In genomic region chr4:87391783-87392054, GRCh38 we compare ENCODE assay signal across 8 cellular contexts. TPM values are rescaled to one million over a fixed set of nuclear protein-coding genes. Genes with fewer than 3 reads are reported as not detected.
DNase-seq lines count a peak whose midpoint lies in the region; TF ChIP-seq lines count a peak whose summit lies in the region.

No MANE protein-coding gene starts in this region.

- H3K79me2 ChIP-seq in KMS-11 (ENCODE audit: insufficient read depth, low read depth), result peaks cover 41% of the 10 kb centered on the region

- H3K27me3 ChIP-seq in KMS-11 (ENCODE audit: insufficient read depth, low read depth), result no peaks in the 10 kb centered on the region
- H3K27me3 ChIP-seq in muscle layer of duodenum (ENCODE audit: low read depth, low read length), result no peaks in the 10 kb centered on the region

- TF ChIP-seq CTCF in AG04449 (IDR thresholded peaks at IDR 0.05; ENCODE audit: insufficient read depth, low read length, missing control alignments) (no peak), KMS-11 (conservative IDR thresholded peaks at IDR 0.05; ENCODE audit: low read depth, low read length) (no peak), choroid plexus epithelial cell (conservative IDR thresholded peaks at IDR 0.05; ENCODE audit: low read depth, low read length) (no peak)

- peak overlapping the region; percentile 82 for H3K4me2 ChIP-seq in KMS-11

- peaks cover 0 to 3% of the 10 kb centered on the region in 2 donors for H3K9me3 ChIP-seq in muscle layer of duodenum (ENCODE audit: control insufficient read depth in 1 of 2, low read length in 2 of 2)

- H3K36me3 ChIP-seq in KMS-11 (ENCODE audit: insufficient read depth), result no peaks in the 10 kb centered on the region
- H3K36me3 ChIP-seq in muscle layer of duodenum (ENCODE audit: control insufficient read depth in 1 of 2, insufficient read depth in 2 of 2, low read length in 2 of 2), result no peaks in the 10 kb centered on the region

- POLR2A ChIA-PET in AG04449 (lab: Yijun Ruan, JAX), result interaction anchor here (0.6 to 2.0 kb wide), 5 partner anchors 9 to 857 kb away, joined by 3 to 16 read pairs (median 4); partner anchors contain the start of gene NUDT9

- H3K4me3 ChIP-seq in AG04449 (ENCODE audit: low read depth, low read length) (peak overlapping the region; percentile 59), KMS-11 (IDR thresholded peaks at IDR 0.05; ENCODE audit: insufficient read depth, low read depth, low read length) (peak overlapping the region; percentile 91), choroid plexus epithelial cell (ENCODE audit: low read depth, low read length) (peak overlapping the region; percentile 74), muscle layer of duodenum (ENCODE audit: low read depth in 1 of 2, low read length in 2 of 2) (peak overlapping the region; percentile 82 to 99)

- H3K27ac ChIP-seq in KMS-11 (peak overlapping the region; percentile 72; the same call in 1 of the 2 replicates), muscle layer of duodenum (ENCODE audit: low read length) (peak overlapping the region; percentile 97)

- DNase-seq in AG04449 (ENCODE audit: low read depth, low spot score) (no peak), choroid plexus epithelial cell (ENCODE audit: low read depth) (no peak), SKM-1 (lab: John Stamatoyannopoulos, UW; ENCODE audit: unreplicated experiment) (no peak), ureter (ENCODE audit: low spot score) (no peak), NCI-H1105 (lab: John Stamatoyannopoulos, UW) (no peak), cortex of kidney (lab: John Stamatoyannopoulos, UW) (no peak)

- peak overlapping the region; percentile 85 for H2AFZ ChIP-seq in KMS-11 (ENCODE audit: low read depth)

- H3K9ac ChIP-seq in KMS-11, result peak overlapping the region; percentile 79; the same call in 1 of the 2 replicates

- H3K4me1 ChIP-seq in KMS-11 (ENCODE audit: low read depth, poor library complexity, severe bottlenecking) (peaks cover 30% of the 10 kb centered on the region), muscle layer of duodenum (ENCODE audit: control insufficient read depth in 1 of 2, insufficient read depth in 2 of 2, low read length in 2 of 2) (peaks cover 7 to 19% of the 10 kb centered on the region in 2 donors)

- CTCF ChIA-PET in AG04449 (lab: Yijun Ruan, JAX), result interaction anchor here (0.7 to 3.8 kb wide), 11 partner anchors 10 to 438 kb away, joined by 3 to 25 read pairs (median 5); no protein-coding TSS in a partner anchor

- no peaks in the 10 kb centered on the region for H4K20me1 ChIP-seq in KMS-11 (ENCODE audit: insufficient read depth)

RNA-seq across cellular contexts. Expression of gene HSD17B11, which starts 0.7 kb away (rescaled TPM):
- total RNA-seq in ureter, result 27.0 TPM

RNA-seq across cellular contexts. Expression of gene NUDT9, which starts 30.7 kb away (rescaled TPM):
- total RNA-seq in ureter, result 24.2 TPM
